8 cellular contexts compared by ENCODE assay signal in genomic region chr18:11553098-11553940, GRCh38. TPM values are rescaled to one million over a fixed set of nuclear protein-coding genes. Genes with fewer than 3 reads are reported as not detected.
DNase-seq lines count a peak whose midpoint lies in the region; ATAC-seq and TF ChIP-seq lines count a peak whose summit lies in the region.

No MANE protein-coding gene starts in this region.

- H2BK20ac ChIP-seq in IMR-90 (ENCODE audit: low read depth, low read length): no peak overlapping the region

- no peak overlapping the region for H3K27ac Mint-ChIP-seq in MCF 10A (ENCODE audit: low read depth, unreplicated experiment)

- H3K36me3 ChIP-seq in IMR-90 (ENCODE audit: control insufficient read depth, insufficient read depth, low read length) (no peaks in the 10 kb centered on the region), Panc1 (ENCODE audit: control insufficient read depth, insufficient read depth, low read length) (no peaks in the 10 kb centered on the region)

- H3K27me3 Mint-ChIP-seq in MCF 10A (ENCODE audit: insufficient read depth, unreplicated experiment): peaks cover 24% of the 10 kb centered on the region

- H4K8ac ChIP-seq in IMR-90 (ENCODE audit: low read depth in 2 of 2, low read length in 2 of 2): no peak overlapping the region

- no peak overlapping the region for H2BK5ac ChIP-seq in IMR-90 (ENCODE audit: low read depth, low read length, poor library complexity, severe bottlenecking)

- H4K20me1 ChIP-seq in IMR-90 (ENCODE audit: insufficient read depth, low read length): no peaks in the 10 kb centered on the region

- no peak overlapping the region for H3K9ac ChIP-seq in IMR-90 (ENCODE audit: low read depth, low read length)

- no peak for TF ChIP-seq POLR2A in IMR-90 (IDR thresholded peaks at IDR 0.05; ENCODE audit: low read depth, low read length)

- H3K4me1 ChIP-seq in IMR-90 (ENCODE audit: control insufficient read depth, insufficient read depth, low read length) (no peaks in the 10 kb centered on the region), Panc1 (ENCODE audit: control insufficient read depth, insufficient read depth, low read length) (no peaks in the 10 kb centered on the region)

- H3K36me3 Mint-ChIP-seq in MCF 10A (ENCODE audit: insufficient read depth, unreplicated experiment): no peaks in the 10 kb centered on the region

- peak; percentile 75 for DNase-seq in D341Med (ENCODE audit: low spot score)
- DNase-seq in GM19240 (ENCODE audit: insufficient read length, low spot score): peak; percentile 33
- DNase-seq in IMR-90: peak; percentile 59
- peak; percentile 42 for DNase-seq in Panc1 (ENCODE audit: low read depth, low spot score)
- peak; percentile 65 for DNase-seq in MCF 10A (ENCODE audit: unreplicated experiment)
- peak; percentile 70 for DNase-seq in islet precursor cell
- peak in 2 of 3 donors; percentile 3 to 12 for DNase-seq in stimulated activated CD4-positive, alpha-beta T cell treated with anti-CD3 and anti-CD28 coated beads, TNF-alpha, amount 100 ng/mL, for 48 hours (ENCODE audit: low read depth in 3 of 3)

- BruUV-seq in IMR-90 (replicated peaks; lab: Mats Ljungman, UMichigan) (no TSS peak), Panc1 (replicated peaks; lab: Mats Ljungman, UMichigan) (no TSS peak), MCF 10A (replicated peaks; lab: Mats Ljungman, UMichigan) (no TSS peak)

- ATAC-seq in IMR-90 (ENCODE audit: low read depth) (peak; percentile 99), Panc1 (peak; percentile 85), GM18520 (IDR thresholded peaks at IDR 0.05; ENCODE audit: unreplicated experiment) (no peak)

- H3K56ac ChIP-seq in IMR-90 (ENCODE audit: extremely low read depth, insufficient read depth, low read length): no peak overlapping the region

- no peak overlapping the region for H2BK15ac ChIP-seq in IMR-90 (ENCODE audit: low read depth, low read length)

- H4K5ac ChIP-seq in IMR-90 (ENCODE audit: low read depth, low read length): no peak overlapping the region

- dilution Hi-C loops in IMR-90 (cut with HindIII; ENCODE audit: low sequenced_read_pairs, unreplicated experiment): no loop called here

- no peak overlapping the region for H2AK5ac ChIP-seq in IMR-90 (ENCODE audit: low read depth, low read length)

- no peak overlapping the region for H3K4me3 Mint-ChIP-seq in MCF 10A (ENCODE audit: unreplicated experiment)

- H4K91ac ChIP-seq in IMR-90 (ENCODE audit: insufficient read depth, low read depth, low read length): no peak overlapping the region

- H2AK9ac ChIP-seq in IMR-90 (replicated peaks; ENCODE audit: low read depth, low read length, poor library complexity): no peak overlapping the region

- H3K18ac ChIP-seq in IMR-90 (ENCODE audit: low read depth, low read length): no peak overlapping the region

- no peak overlapping the region for H3K14ac ChIP-seq in IMR-90 (replicated peaks; ENCODE audit: low read depth, low read length)

- no peak overlapping the region for H3K27ac ChIP-seq in IMR-90 (ENCODE audit: insufficient read depth, low read length)
- no peak overlapping the region for H3K27ac ChIP-seq in Panc1 (ENCODE audit: low read length)

- H3K79me1 ChIP-seq in IMR-90 (ENCODE audit: low read depth in 1 of 2, low read length in 2 of 2): no peaks in the 10 kb centered on the region

- H3K27me3 ChIP-seq in IMR-90 (ENCODE audit: control insufficient read depth, insufficient read depth, low read length): peaks cover 9% of the 10 kb centered on the region
- peaks cover 3% of the 10 kb centered on the region; the same call in 1 of the 2 replicates for H3K27me3 ChIP-seq in Panc1 (ENCODE audit: control insufficient read depth, insufficient read depth, low read length)

- H3K4me2 ChIP-seq in IMR-90 (ENCODE audit: low read depth, low read length): no peak overlapping the region

- no peaks in the 10 kb centered on the region for H3K4me1 Mint-ChIP-seq in MCF 10A (ENCODE audit: insufficient read depth, unreplicated experiment)

- no peaks in the 10 kb centered on the region for H3K9me1 ChIP-seq in IMR-90 (ENCODE audit: insufficient read depth, low read length)

- POLR2A ChIA-PET in IMR-90 (lab: Charles Lee; ENCODE audit: unreplicated experiment) (interaction anchor here (0.6 kb wide), 1 partner anchor 1060 kb away, joined by 3 read pairs; no protein-coding TSS in a partner anchor), Panc1 (lab: Charles Lee) (no interaction called here), MCF 10A (lab: Yijun Ruan, JAX) (no interaction called here)

- H3K9me3 Mint-ChIP-seq in MCF 10A (ENCODE audit: unreplicated experiment): no peaks in the 10 kb centered on the region

- H3K4me3 ChIP-seq in IMR-90 (ENCODE audit: insufficient read depth, low read depth, low read length) (no peak overlapping the region), Panc1 (ENCODE audit: low read depth in 2 of 2, low read length in 2 of 2) (no peak overlapping the region)

- CTCF ChIA-PET in IMR-90 (lab: Yijun Ruan, JAX) (interaction anchor here (0.5 to 1.6 kb wide), 20 partner anchors 12 to 1536 kb away, joined by 3 to 8 read pairs (median 3); no protein-coding TSS in a partner anchor), Panc1 (lab: Charles Lee) (interaction anchor here (0.6 to 1.3 kb wide), 5 partner anchors 147 to 701 kb away, joined by 3 to 7 read pairs (median 3); no protein-coding TSS in a partner anchor), MCF 10A (lab: Yijun Ruan, JAX) (interaction anchor here (0.6 to 5.1 kb wide), 44 partner anchors 8 to 1888 kb away, joined by 3 to 51 read pairs (median 3); no protein-coding TSS in a partner anchor)

- H3K23ac ChIP-seq in IMR-90 (ENCODE audit: low read depth, low read length): no peak overlapping the region

- H3K4ac ChIP-seq in IMR-90 (ENCODE audit: low read depth, low read length): no peak overlapping the region

- peak; percentile 89 for TF ChIP-seq RAD21 in IMR-90 (IDR thresholded peaks at IDR 0.05; ENCODE audit: low read length)

- intact Hi-C loops in IMR-90 (cut with micrococcal nuclease): loop anchor here (1.0 to 10.0 kb wide), 6 partner anchors 243 to 993 kb away; no protein-coding TSS in a partner anchor
- intact Hi-C loops in Panc1 (cut with micrococcal nuclease; ENCODE audit: unreplicated experiment): loop anchor here (2.0 to 10.0 kb wide), 3 partner anchors 49 to 379 kb away; no protein-coding TSS in a partner anchor
- intact Hi-C loops in MCF 10A (cut with micrococcal nuclease): loop anchor here (2.0 to 10.0 kb wide), 4 partner anchors 41 to 766 kb away; no protein-coding TSS in a partner anchor

- in situ Hi-C loops in IMR-90 (cut with MboI; ENCODE audit: low sequenced_read_pairs): loop anchor here (5.0 to 10.0 kb wide), 2 partner anchors 699 to 991 kb away; no protein-coding TSS in a partner anchor
- in situ Hi-C loops in Panc1 (cut with HindIII; ENCODE audit: low pct_unique_long_range_greater_than_20kb, low sequenced_read_pairs): no loop called here

- no CpG with 5 or more reads among the region's 8 CpGs for WGBS in IMR-90 (ENCODE audit: extremely low coverage in 2 of 2, insufficient read length in 1 of 2), 2 experiments

- no peak overlapping the region for H2AFZ ChIP-seq in IMR-90 (replicated peaks; ENCODE audit: low read length, poor library complexity)

- TF ChIP-seq CTCF in IMR-90 (conservative IDR thresholded peaks at IDR 0.05; ENCODE audit: low read depth, low read length): peak; percentile 86
- TF ChIP-seq CTCF in Panc1 (IDR thresholded peaks at IDR 0.05): peak; percentile 89
- peak; percentile 80 for TF ChIP-seq CTCF in MCF 10A (IDR thresholded peaks at IDR 0.05; ENCODE audit: unreplicated experiment)

- no peak overlapping the region for H2BK120ac ChIP-seq in IMR-90 (ENCODE audit: low read depth, low read length)

- H3K9me3 ChIP-seq in IMR-90 (ENCODE audit: control insufficient read depth, insufficient read depth, low read length) (no peaks in the 10 kb centered on the region), Panc1 (ENCODE audit: control insufficient read depth, insufficient read depth, low read depth, low read length) (no peaks in the 10 kb centered on the region)

TF ChIP-seq in IMR-90, 13 proteins besides CTCF, POLR2A, EP300 and RAD21:
- no peak for TF ChIP-seq RFX5 (IDR thresholded peaks at IDR 0.05; ENCODE audit: low read depth, low read length)
- TF ChIP-seq SMC3 (IDR thresholded peaks at IDR 0.05; ENCODE audit: low read depth, low read length): peak; percentile 70

RNA-seq across cellular contexts. Expression of gene SLC35G4, which starts 56.1 kb away (rescaled TPM):
- total RNA-seq in IMR-90 (2012; rRNA removed) (not detected in 2 replicates), Panc1 (2021; ENCODE audit: unreplicated experiment) (not detected), MCF 10A (2022) (not detected in 2 replicates)
- polyA plus RNA-seq in IMR-90 (2012; rRNA removed): not detected in 2 replicates
- not detected in 2 replicates for polyA plus RNA-seq in IMR-90 (2012; cell fraction: cytosol; rRNA removed)
- polyA plus RNA-seq in IMR-90 (2012; cell fraction: nucleus; rRNA removed; ENCODE audit: low replicate concordance): not detected in 2 replicates
- not detected for polyA plus RNA-seq in Panc1 (2012; ENCODE audit: insufficient read length)

Comparison
In these comparisons a context has a peak if more than half of its experiments do, and no peak if none do; other contexts are left out.
1. DNase-seq: peak in every context shown above with its lines; median percentile 75 in D341Med; 70 in islet precursor cell; 65 in MCF 10A; 59 in IMR-90; 42 in Panc1; 33 in GM19240; 8 in stimulated activated CD4-positive, alpha-beta T cell treated with anti-CD3 and anti-CD28 coated beads, TNF-alpha, amount 100 ng/mL, for 48 hours.